In the genomic region with DNA sequence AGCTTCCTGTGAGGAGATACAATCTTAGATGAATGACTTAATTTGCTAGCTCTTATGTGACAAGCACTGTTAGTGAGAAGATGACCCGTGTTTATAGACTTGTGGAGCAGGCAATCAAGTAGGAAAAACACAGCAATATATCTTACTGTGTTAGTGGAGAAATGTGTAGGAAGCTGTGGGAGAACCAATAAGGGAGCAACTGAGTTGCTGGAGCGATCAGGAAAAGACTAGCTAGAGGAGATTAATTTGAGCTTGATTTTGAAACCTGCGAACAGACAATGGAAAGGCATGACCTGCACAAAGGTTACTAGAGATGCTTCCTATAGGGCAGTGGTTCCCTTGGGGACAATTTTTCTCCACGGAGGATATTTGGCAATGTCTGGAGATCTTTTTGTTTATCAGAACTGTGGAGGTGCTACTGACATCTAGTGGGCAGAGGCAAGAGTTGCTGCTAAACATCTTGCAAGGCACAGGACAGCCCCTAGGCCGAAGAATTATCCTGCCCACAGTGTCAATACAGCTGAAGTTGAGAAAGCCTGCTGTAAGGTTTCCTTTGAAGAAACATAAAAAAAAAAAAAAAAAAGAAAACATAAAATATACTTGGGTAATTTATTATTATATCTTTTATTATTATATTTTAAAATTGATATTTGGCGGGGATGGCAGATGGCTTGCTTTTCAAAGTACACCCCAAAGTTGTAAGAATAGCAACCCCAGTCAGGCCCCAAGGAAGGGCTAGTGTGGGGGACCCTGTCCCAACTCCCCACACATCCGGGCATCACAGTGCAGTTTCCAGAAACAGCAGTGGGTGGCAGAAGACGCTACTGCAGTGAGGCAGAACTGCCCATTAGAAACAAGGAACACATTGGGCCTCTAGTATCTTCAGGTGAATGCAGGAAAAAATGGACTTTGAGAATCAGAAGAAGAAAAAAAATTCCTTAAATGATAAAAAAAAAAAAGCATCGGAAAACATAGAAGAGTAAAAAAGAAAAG, we compare ENCODE assay signal across 8 cellular contexts.
DNase-seq lines count a peak whose midpoint lies in the region; ATAC-seq and TF ChIP-seq lines count a peak whose summit lies in the region.

No MANE protein-coding gene starts in this region.

- no peak for TF ChIP-seq EP300 in stomach (IDR thresholded peaks at IDR 0.05)

- H3K27ac Mint-ChIP-seq in activated CD4-positive, alpha-beta T cell treated with anti-CD3 and anti-CD28 coated beads, Interleukin-2, amount 10 ng/mL, durations not matched to agents 24 days and 14 days: no peak overlapping the region

- H3K27me3 ChIP-seq in osteoblast (ENCODE audit: insufficient read depth, low read length) (no peaks in the 10 kb centered on the region), stomach (no peaks in the 10 kb centered on the region)

- H3K4me1 Mint-ChIP-seq in activated CD4-positive, alpha-beta T cell treated with anti-CD3 and anti-CD28 coated beads, Interleukin-2, amount 10 ng/mL, durations not matched to agents 24 days and 14 days: no peaks in the 10 kb centered on the region

- no peak overlapping the region for H3K4me3 Mint-ChIP-seq in activated CD4-positive, alpha-beta T cell treated with anti-CD3 and anti-CD28 coated beads, Interleukin-2, amount 10 ng/mL, durations not matched to agents 24 days and 14 days

- no peak overlapping the region for H2AFZ ChIP-seq in OCI-LY7 (ENCODE audit: low read length)
- no peak overlapping the region for H2AFZ ChIP-seq in osteoblast (ENCODE audit: low read length)

- TF ChIP-seq CTCF in OCI-LY7 (conservative IDR thresholded peaks at IDR 0.05; ENCODE audit: low read length): peak; percentile 80
- TF ChIP-seq CTCF in epithelial cell of esophagus (IDR thresholded peaks at IDR 0.05; ENCODE audit: insufficient read depth, low read depth, low read length, missing control alignments): peak; percentile 87
- TF ChIP-seq CTCF in osteoblast (IDR thresholded peaks at IDR 0.05; ENCODE audit: extremely low read depth, low read depth, low read length): peak; percentile 67
- TF ChIP-seq CTCF in stomach (IDR thresholded peaks at IDR 0.05): peak in 3 of 7 experiments; percentile 14 to 24 (median 22)

- WGBS in stomach, 5 donors: 50 to 58% (median 53%) methylated on average over 9 of the region's 9 CpGs

- H3K79me2 ChIP-seq in OCI-LY7 (ENCODE audit: insufficient read depth, low read depth, low read length): no peaks in the 10 kb centered on the region
- H3K79me2 ChIP-seq in osteoblast (ENCODE audit: insufficient read depth, low read length): no peaks in the 10 kb centered on the region

- DNase-seq in activated CD4-positive, alpha-beta T cell treated with anti-CD3 and anti-CD28 coated beads, Interleukin-2, amount 10 ng/mL, durations not matched to agents 24 days and 14 days: peak; percentile 63
- DNase-seq in activated CD4-positive, alpha-beta T cell treated with anti-CD3 and anti-CD28 coated beads for 4 hours: no peak
- DNase-seq in OCI-LY7 (ENCODE audit: low spot score): peak; percentile 44
- peak; percentile 66 for DNase-seq in epithelial cell of esophagus (ENCODE audit: low read depth)
- peak; percentile 38 for DNase-seq in osteoblast (ENCODE audit: insufficient read length, low spot score, missing footprints)
- no peak for DNase-seq in stomach

- no peaks in the 10 kb centered on the region for H3K27me3 Mint-ChIP-seq in activated CD4-positive, alpha-beta T cell treated with anti-CD3 and anti-CD28 coated beads, Interleukin-2, amount 10 ng/mL, durations not matched to agents 24 days and 14 days

- no peaks in the 10 kb centered on the region for H3K4me1 ChIP-seq in OCI-LY7 (ENCODE audit: insufficient read depth, low read length, poor library complexity, severe bottlenecking)
- H3K4me1 ChIP-seq in osteoblast (ENCODE audit: insufficient read depth, low read length): no peaks in the 10 kb centered on the region
- peaks cover 0 to 3% (median 0%) of the 10 kb centered on the region in 4 donors for H3K4me1 ChIP-seq in stomach

- no TSS peak for BruUV-seq in OCI-LY7 (replicated peaks; lab: Mats Ljungman, UMichigan)

- H3K9me3 ChIP-seq in OCI-LY7 (ENCODE audit: low read length) (no peaks in the 10 kb centered on the region), osteoblast (ENCODE audit: low read depth, low read length) (no peaks in the 10 kb centered on the region), stomach (no peaks in the 10 kb centered on the region)

- CTCF ChIA-PET in OCI-LY7 (lab: Charles Lee; ENCODE audit: unreplicated experiment): no interaction called here

- TF ChIP-seq POLR2A in stomach (IDR thresholded peaks at IDR 0.05): no peak

- H3K9me3 Mint-ChIP-seq in activated CD4-positive, alpha-beta T cell treated with anti-CD3 and anti-CD28 coated beads, Interleukin-2, amount 10 ng/mL, durations not matched to agents 24 days and 14 days: no peaks in the 10 kb centered on the region

- no peaks in the 10 kb centered on the region for H4K20me1 ChIP-seq in OCI-LY7 (ENCODE audit: insufficient read depth, low read length)
- no peaks in the 10 kb centered on the region for H4K20me1 ChIP-seq in osteoblast (ENCODE audit: insufficient read depth, low read length)

- POLR2A ChIA-PET in OCI-LY7 (lab: Charles Lee): interaction anchor here (0.6 kb wide), 1 partner anchor 522 kb away, joined by 4 read pairs; no protein-coding TSS in a partner anchor

- H3K27ac ChIP-seq in OCI-LY7 (ENCODE audit: low read depth, low read length, poor library complexity, severe bottlenecking) (no peak overlapping the region), osteoblast (ENCODE audit: low read depth, low read length) (no peak overlapping the region), stomach (no peak overlapping the region)

- ATAC-seq in GM19467 (IDR thresholded peaks at IDR 0.05; ENCODE audit: unreplicated experiment) (peak; percentile 93), HG03378 (IDR thresholded peaks at IDR 0.05; ENCODE audit: unreplicated experiment) (peak; percentile 80)

- H3K4me2 ChIP-seq in OCI-LY7 (ENCODE audit: low read length) (no peak overlapping the region), osteoblast (ENCODE audit: insufficient read depth, low read length) (no peak overlapping the region)

- H3K4me3 ChIP-seq in OCI-LY7 (ENCODE audit: low read depth, low read length, poor library complexity, severe bottlenecking): no peak overlapping the region
- H3K4me3 ChIP-seq in epithelial cell of esophagus (ENCODE audit: low read length): no peak overlapping the region
- no peak overlapping the region for H3K4me3 ChIP-seq in osteoblast (ENCODE audit: insufficient read depth, low read length)
- H3K4me3 ChIP-seq in stomach: no peak overlapping the region

- intact Hi-C loops in activated CD4-positive, alpha-beta T cell treated with anti-CD3 and anti-CD28 coated beads, Interleukin-2, amount 10 ng/mL, durations not matched to agents 24 days and 14 days (cut with micrococcal nuclease): loop anchor here (2.0 kb wide), 1 partner anchor 320 kb away; no protein-coding TSS in a partner anchor
- intact Hi-C loops in OCI-LY7 (cut with micrococcal nuclease; ENCODE audit: unreplicated experiment): no loop called here
- intact Hi-C loops in stomach (cut with DNase I; ENCODE audit: low total_unique reads): no loop called here

- no peaks in the 10 kb centered on the region for H3K36me3 ChIP-seq in OCI-LY7 (ENCODE audit: insufficient read depth, low read length)
- H3K36me3 ChIP-seq in osteoblast (ENCODE audit: insufficient read depth, low read length): no peaks in the 10 kb centered on the region
- H3K36me3 ChIP-seq in stomach: no peaks in the 10 kb centered on the region

- H3K9me2 ChIP-seq in OCI-LY7 (ENCODE audit: insufficient read depth, low read length): no peaks in the 10 kb centered on the region

- H3K36me3 Mint-ChIP-seq in activated CD4-positive, alpha-beta T cell treated with anti-CD3 and anti-CD28 coated beads, Interleukin-2, amount 10 ng/mL, durations not matched to agents 24 days and 14 days (ENCODE audit: low read depth): no peaks in the 10 kb centered on the region

Comparison
In these comparisons a context has a peak if more than half of its experiments do, and no peak if none do; other contexts are left out.
1. DNase-seq: peak in activated CD4-positive, alpha-beta T cell treated with anti-CD3 and anti-CD28 coated beads, Interleukin-2, amount 10 ng/mL, durations not matched to agents 24 days and 14 days (single experiment), OCI-LY7 (single experiment), epithelial cell of esophagus (single experiment) and osteoblast (single experiment); none in activated CD4-positive, alpha-beta T cell treated with anti-CD3 and anti-CD28 coated beads for 4 hours (0 of 2) and stomach (single experiment).